In genomic region chr5:139223481-139223880, GRCh38 we compare ENCODE assay signal across 20 cellular contexts. TPM values are rescaled to one million over a fixed set of nuclear protein-coding genes. Genes with fewer than 3 reads are reported as not detected.
DNase-seq lines count a peak whose midpoint lies in the region; ATAC-seq, FAIRE-seq and TF ChIP-seq lines count a peak whose summit lies in the region.
"Had no signal": no experiment of that assay in that cellular context is flagged by ENCODE, and none has a peak within 500 bp of the region (broad histone marks: within the 10 kb centered on the region; RNA-seq: fewer than 3 reads in every experiment).

No MANE protein-coding gene starts in this region.

- no peak overlapping the region for H3K27ac ChIP-seq in keratinocyte (ENCODE audit: control insufficient read depth, insufficient read depth, low read length)
- no peak overlapping the region for H3K27ac ChIP-seq in thoracic aorta
- H3K27ac ChIP-seq in osteoblast (ENCODE audit: low read depth, low read length): no peak overlapping the region
- H3K27ac ChIP-seq: BLaER1 treated with 17β-estradiol and CSF1 and Interleukin-3, amounts not matched to agents 10 nM and 100 nM; Peyer's patch; SJSA1 had no signal

- no peak for TF ChIP-seq CTCF in keratinocyte (optimal IDR thresholded peaks at IDR 0.05 in 1 of 3, IDR thresholded peaks at IDR 0.05 in 1 of 3, conservative IDR thresholded peaks at IDR 0.05 in 1 of 3; ENCODE audit: extremely low read depth in 1 of 3, insufficient read depth in 2 of 3, low read length in 3 of 3)
- TF ChIP-seq CTCF in thoracic aorta (IDR thresholded peaks at IDR 0.05): no peak
- no peak for TF ChIP-seq CTCF in osteoblast (IDR thresholded peaks at IDR 0.05; ENCODE audit: extremely low read depth, low read depth, low read length)

- FAIRE-seq in keratinocyte (lab: Jason Lieb, UNC) (no peak), RCC 7860 (lab: Jason Lieb, UNC) (no peak)
- FAIRE-seq: GM12891 had no signal

- H4K20me1 ChIP-seq in keratinocyte (ENCODE audit: control insufficient read depth, extremely low read depth, insufficient read depth, low read length): no peaks in the 10 kb centered on the region
- H4K20me1 ChIP-seq in osteoblast (ENCODE audit: insufficient read depth, low read length): no peaks in the 10 kb centered on the region
- H4K20me1 ChIP-seq: BLaER1 treated with 17β-estradiol and CSF1 and Interleukin-3, amounts not matched to agents 10 nM and 100 nM had no signal

- peak; percentile 7 for DNase-seq in NCI-H446 treated with DMSO at 0.1 percent for 48 hours (lab: John Stamatoyannopoulos, UW)
- DNase-seq in epidermal melanocyte (ENCODE audit: insufficient read length, low spot score): peak; percentile 21
- no peak for DNase-seq in keratinocyte (ENCODE audit: low read depth, low spot score)
- DNase-seq in thoracic aorta (ENCODE audit: low spot score): no peak
- DNase-seq in osteoblast (ENCODE audit: insufficient read length, low spot score, missing footprints): no peak
- DNase-seq in RCC 7860 (ENCODE audit: low spot score): no peak
- DNase-seq in NCI-H748 treated with DMSO at 0.1 percent for 48 hours (lab: John Stamatoyannopoulos, UW): no peak
- DNase-seq: CD4-positive, alpha-beta memory T cell; DMS153; KBM-7; NCI-H1092; NCI-H2029 treated with DMSO at 0.1 percent for 48 hours; NCI-H226; NCI-H524 treated with DMSO at 0.1 percent for 48 hours; Peyer's patch had no signal

- ATAC-seq in thoracic aorta (ENCODE audit: insufficient number of reproducible peaks, low FRiP score, low read depth): no peak
- ATAC-seq: GM23338 had no signal

- H3K27me3 ChIP-seq in keratinocyte (ENCODE audit: control insufficient read depth, extremely low read depth, insufficient read depth, low read length): no peaks in the 10 kb centered on the region
- H3K27me3 ChIP-seq in thoracic aorta (replicated peaks; ENCODE audit: insufficient read depth): no peaks in the 10 kb centered on the region
- no peaks in the 10 kb centered on the region for H3K27me3 ChIP-seq in osteoblast (ENCODE audit: insufficient read depth, low read length)
- H3K27me3 ChIP-seq: BLaER1 treated with 17β-estradiol and CSF1 and Interleukin-3, amounts not matched to agents 10 nM and 100 nM; Peyer's patch; SJSA1 had no signal

- no peak overlapping the region for H3K4me3 ChIP-seq in keratinocyte (ENCODE audit: control insufficient read depth in 2 of 3, extremely low read depth in 1 of 3, insufficient read depth in 2 of 3, low read depth in 1 of 3, low read length in 3 of 3)
- peak overlapping the region; percentile 47 for H3K4me3 ChIP-seq in thoracic aorta
- H3K4me3 ChIP-seq in osteoblast (ENCODE audit: insufficient read depth, low read length): no peak overlapping the region
- H3K4me3 ChIP-seq: BLaER1 treated with 17β-estradiol and CSF1 and Interleukin-3, amounts not matched to agents 10 nM and 100 nM; GM23338; HAP-1; Peyer's patch; SJSA1 had no signal

- H3K4me2 ChIP-seq in keratinocyte (ENCODE audit: control insufficient read depth, extremely low read depth, insufficient read depth, low read depth, low read length) (peak overlapping the region; percentile 25), osteoblast (ENCODE audit: insufficient read depth, low read length) (no peak overlapping the region)
- H3K4me2 ChIP-seq: GM23338 had no signal

- dilution Hi-C loops in keratinocyte (cut with MboI; ENCODE audit: extremely low pct_ligation_motif_present, low sequenced_read_pairs): no loop called here

- H3K79me2 ChIP-seq in keratinocyte (ENCODE audit: control insufficient read depth, insufficient read depth, low read length) (no peaks in the 10 kb centered on the region), osteoblast (ENCODE audit: insufficient read depth, low read length) (no peaks in the 10 kb centered on the region)

- H2AFZ ChIP-seq in keratinocyte (ENCODE audit: control insufficient read depth, low read length): peak overlapping the region; percentile 7
- no peak overlapping the region for H2AFZ ChIP-seq in osteoblast (ENCODE audit: low read length)
- H2AFZ ChIP-seq: GM23338 had no signal

- H3K4me1 ChIP-seq in keratinocyte (ENCODE audit: control insufficient read depth, extremely low read depth, insufficient read depth, low read length) (peaks cover 6% of the 10 kb centered on the region), thoracic aorta (ENCODE audit: control insufficient read depth in 1 of 2, low read depth in 2 of 2) (no peaks in the 10 kb centered on the region), osteoblast (ENCODE audit: insufficient read depth, low read length) (no peaks in the 10 kb centered on the region)
- H3K4me1 ChIP-seq: HAP-1, Peyer's patch, SJSA1 had no signal

- no peak overlapping the region for H3K9ac ChIP-seq in keratinocyte (ENCODE audit: control insufficient read depth, extremely low read depth, insufficient read depth, low read length)
- H3K9ac ChIP-seq: BLaER1 treated with 17β-estradiol and CSF1 and Interleukin-3, amounts not matched to agents 10 nM and 100 nM had no signal

- H3K9me3 ChIP-seq in keratinocyte (ENCODE audit: control insufficient read depth, low read depth, low read length) (no peaks in the 10 kb centered on the region), thoracic aorta (no peaks in the 10 kb centered on the region), osteoblast (ENCODE audit: low read depth, low read length) (no peaks in the 10 kb centered on the region)
- H3K9me3 ChIP-seq: HAP-1, Peyer's patch, SJSA1 had no signal

- no peaks in the 10 kb centered on the region for H3K36me3 ChIP-seq in keratinocyte (ENCODE audit: control insufficient read depth in 2 of 2, extremely low read depth in 1 of 2, insufficient read depth in 2 of 2, low read length in 2 of 2)
- no peaks in the 10 kb centered on the region for H3K36me3 ChIP-seq in thoracic aorta
- H3K36me3 ChIP-seq in osteoblast (ENCODE audit: insufficient read depth, low read length): no peaks in the 10 kb centered on the region
- H3K36me3 ChIP-seq: BLaER1 treated with 17β-estradiol and CSF1 and Interleukin-3, amounts not matched to agents 10 nM and 100 nM; HAP-1; Peyer's patch; SJSA1 had no signal

- H3K9me1 ChIP-seq in keratinocyte (ENCODE audit: control insufficient read depth, extremely low read depth, insufficient read depth, low read length): no peaks in the 10 kb centered on the region

RNA-seq across cellular contexts. Expression of gene SIL1, which starts 25.3 kb away (rescaled TPM):
- polyA plus RNA-seq in keratinocyte: 39.9 to 48.2 TPM (median 45.4 TPM) in 3 replicates
- 47.5 TPM for polyA plus RNA-seq in keratinocyte (2011; ENCODE audit: low read depth)
- polyA plus RNA-seq in keratinocyte (2011; cell fraction: cytosol; rRNA removed): 35.8 and 40.3 TPM in 2 replicates
- 64.6 and 71.5 TPM in 2 replicates for polyA plus RNA-seq in keratinocyte (2011; cell fraction: nucleus; rRNA removed)
- polyA plus RNA-seq in keratinocyte (2012; ENCODE audit: low replicate concordance): 35.5 and 42.8 TPM in 2 replicates
- polyA minus RNA-seq in keratinocyte: 24.4 to 42.5 TPM (median 40.2 TPM) in 3 replicates
- polyA minus RNA-seq in keratinocyte (2011; cell fraction: cytosol; rRNA and poly(A)+ RNA removed): 59.3 TPM
- polyA minus RNA-seq in keratinocyte (2011; cell fraction: nucleus; rRNA and poly(A)+ RNA removed): 41.0 and 50.5 TPM in 2 replicates
- total RNA-seq in thoracic aorta (10 to 100 TPM; 33.1 to 41.2 TPM), osteoblast (60.7 and 65.1 TPM in 2 replicates)

Comparison
In these comparisons a context has a peak if more than half of its experiments do, and no peak if none do; other contexts are left out.
1. DNase-seq: peak in NCI-H446 treated with DMSO at 0.1 percent for 48 hours (single experiment) and epidermal melanocyte (single experiment); none in keratinocyte (single experiment), thoracic aorta (single experiment), osteoblast (single experiment), RCC 7860 (single experiment) and NCI-H748 treated with DMSO at 0.1 percent for 48 hours (single experiment).